11 cellular contexts compared by ENCODE assay signal in the genomic region with DNA sequence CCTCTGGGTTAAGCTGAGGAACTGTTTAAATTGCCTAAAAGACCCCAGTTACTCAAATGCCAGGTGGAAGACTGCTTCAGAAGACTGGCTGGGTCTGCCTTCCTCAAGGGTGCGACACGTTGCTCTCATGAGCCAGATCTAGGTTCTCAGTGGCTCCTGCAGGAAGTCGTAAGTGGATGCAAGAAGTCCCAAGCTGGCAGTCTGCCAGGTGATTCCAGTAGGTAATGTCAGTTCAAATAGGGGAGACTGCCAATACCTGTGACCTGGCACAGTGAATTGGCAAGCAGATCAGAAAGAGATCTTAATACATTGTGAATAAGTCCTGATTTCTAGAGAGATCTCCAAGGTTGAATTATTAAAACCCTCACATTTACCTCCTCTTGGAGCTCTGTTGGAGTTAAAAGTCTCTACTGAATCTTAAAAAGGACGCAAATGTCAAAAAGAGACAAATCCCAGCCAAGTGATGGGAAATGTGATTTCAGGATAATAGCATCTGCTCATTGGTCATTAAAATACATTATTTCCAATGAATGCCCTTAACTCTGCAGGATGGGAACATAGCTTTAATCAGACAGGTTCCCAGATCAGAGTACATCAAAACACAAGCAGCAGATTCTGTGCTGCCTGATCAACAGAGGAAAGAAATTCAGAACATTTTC.
DNase-seq lines count a peak whose midpoint lies in the region; ATAC-seq and TF ChIP-seq lines count a peak whose summit lies in the region.
"Had no signal": no experiment of that assay in that cellular context is flagged by ENCODE, and none has a peak within 500 bp of the region (broad histone marks: within the 10 kb centered on the region; RNA-seq: fewer than 3 reads in every experiment).

No MANE protein-coding gene starts in this region.

- ATAC-seq in right lobe of liver = peak; percentile 80 to 96 (median 94)
- no peak for ATAC-seq in stimulated activated naive B cell treated with anti-CD40 and anti-IgM and Interleukin-4, amounts not matched to agents 10 μg/mL and 1 μg/mL and 100 μg/mL, for 72 hours (replicated peaks)
- ATAC-seq: activated CD4-positive, alpha-beta T cell treated with anti-CD3 and anti-CD28 coated beads for 36 hours had no signal

- H3K27ac ChIP-seq in SJSA1 (peak overlapping the region; percentile 96), right lobe of liver (no peak overlapping the region)

- H3K4me3 Mint-ChIP-seq in endothelial cell (ENCODE audit: unreplicated experiment) = no peak overlapping the region
- H3K4me3 Mint-ChIP-seq in stimulated activated naive B cell treated with anti-CD40 and anti-IgM and Interleukin-4, amounts not matched to agents 10 μg/mL and 1 μg/mL and 100 μg/mL, for 72 hours = no peak overlapping the region
- H3K4me3 Mint-ChIP-seq: activated CD4-positive, alpha-beta T cell treated with anti-CD3 and anti-CD28 coated beads for 36 hours; neural crest cell had no signal

- H3K9me3 ChIP-seq in SJSA1 (replicated peaks) = no peaks in the 10 kb centered on the region
- H3K9me3 ChIP-seq in right lobe of liver = no peaks in the 10 kb centered on the region
- H3K9me3 ChIP-seq: Caco-2 had no signal

- intact Hi-C loops in right lobe of liver (cut with DNase I) = no loop called here

- H3K4me3 ChIP-seq in SJSA1 (no peak overlapping the region), right lobe of liver (no peak overlapping the region)

- H3K27ac Mint-ChIP-seq in endothelial cell (ENCODE audit: unreplicated experiment) = no peak overlapping the region
- no peak overlapping the region for H3K27ac Mint-ChIP-seq in stimulated activated naive B cell treated with anti-CD40 and anti-IgM and Interleukin-4, amounts not matched to agents 10 μg/mL and 1 μg/mL and 100 μg/mL, for 72 hours
- H3K27ac Mint-ChIP-seq: activated CD4-positive, alpha-beta T cell treated with anti-CD3 and anti-CD28 coated beads for 36 hours had no signal

- no peaks in the 10 kb centered on the region for H3K36me3 ChIP-seq in SJSA1
- H3K36me3 ChIP-seq in right lobe of liver = no peaks in the 10 kb centered on the region

- DNase-seq in DMS53 treated with DMSO at 0.1 percent for 48 hours (lab: John Stamatoyannopoulos, UW; ENCODE audit: unreplicated experiment) (peak; percentile 39), NCI-H1092 (lab: John Stamatoyannopoulos, UW) (peak; percentile 53), SJSA1 (ENCODE audit: low read depth in 1 of 2, low spot score in 2 of 2) (no peak), right lobe of liver (peak; percentile 81 to 84 (median 83)), endothelial cell (ENCODE audit: low spot score) (no peak), GM20000 (ENCODE audit: low spot score) (no peak)
- no peak for DNase-seq in stimulated activated naive B cell treated with anti-CD40 and anti-IgM and Interleukin-4, amounts not matched to agents 10 μg/mL and 1 μg/mL and 100 μg/mL, for 72 hours
- DNase-seq in stimulated activated CD8-positive, alpha-beta memory T cell treated with anti-CD3 and anti-CD28 coated beads, Interleukin-4, amount 100 ng/mL, for 48 hours = no peak
- DNase-seq: activated CD4-positive, alpha-beta T cell treated with anti-CD3 and anti-CD28 coated beads for 36 hours; Caco-2 had no signal

- no peaks in the 10 kb centered on the region for H3K27me3 ChIP-seq in SJSA1 (replicated peaks)
- no peaks in the 10 kb centered on the region for H3K27me3 ChIP-seq in right lobe of liver

- peaks cover 2% of the 10 kb centered on the region for H3K4me1 Mint-ChIP-seq in endothelial cell (ENCODE audit: unreplicated experiment)
- no peaks in the 10 kb centered on the region for H3K4me1 Mint-ChIP-seq in stimulated activated naive B cell treated with anti-CD40 and anti-IgM and Interleukin-4, amounts not matched to agents 10 μg/mL and 1 μg/mL and 100 μg/mL, for 72 hours
- H3K4me1 Mint-ChIP-seq: activated CD4-positive, alpha-beta T cell treated with anti-CD3 and anti-CD28 coated beads for 36 hours had no signal

- 27% methylated on average over 4 of the region's 4 CpGs for WGBS in right lobe of liver (ENCODE audit: insufficient coverage, low coverage, low lambda C conversion rate, missing lambda C conversion rate)

- no peaks in the 10 kb centered on the region for H3K9me3 Mint-ChIP-seq in endothelial cell (ENCODE audit: unreplicated experiment)
- no peaks in the 10 kb centered on the region for H3K9me3 Mint-ChIP-seq in stimulated activated naive B cell treated with anti-CD40 and anti-IgM and Interleukin-4, amounts not matched to agents 10 μg/mL and 1 μg/mL and 100 μg/mL, for 72 hours

- H3K4me1 ChIP-seq in SJSA1 (replicated peaks) = peaks cover 49% of the 10 kb centered on the region
- H3K4me1 ChIP-seq in right lobe of liver = peaks cover 0 to 15% (median 5%) of the 10 kb centered on the region in 4 donors

- H3K36me3 Mint-ChIP-seq in endothelial cell (ENCODE audit: low read depth, unreplicated experiment) = no peaks in the 10 kb centered on the region
- H3K36me3 Mint-ChIP-seq in stimulated activated naive B cell treated with anti-CD40 and anti-IgM and Interleukin-4, amounts not matched to agents 10 μg/mL and 1 μg/mL and 100 μg/mL, for 72 hours = peaks cover 0 to 2% of the 10 kb centered on the region in 2 donors

- no peak for TF ChIP-seq CTCF in right lobe of liver (IDR thresholded peaks at IDR 0.05)
- TF ChIP-seq CTCF in endothelial cell (IDR thresholded peaks at IDR 0.05; ENCODE audit: unreplicated experiment) = no peak
- no peak for TF ChIP-seq CTCF in GM20000 (IDR thresholded peaks at IDR 0.05; ENCODE audit: extremely low read depth, missing control alignments)

- no peak for TF ChIP-seq POLR2A in right lobe of liver (IDR thresholded peaks at IDR 0.05)

- H3K27me3 Mint-ChIP-seq in endothelial cell (ENCODE audit: unreplicated experiment) = no peaks in the 10 kb centered on the region
- H3K27me3 Mint-ChIP-seq in stimulated activated naive B cell treated with anti-CD40 and anti-IgM and Interleukin-4, amounts not matched to agents 10 μg/mL and 1 μg/mL and 100 μg/mL, for 72 hours = peaks cover 0 to 4% of the 10 kb centered on the region in 2 donors

Comparison
In these comparisons a context has a peak if more than half of its experiments do, and no peak if none do; other contexts are left out.
1. DNase-seq: peak in DMS53 treated with DMSO at 0.1 percent for 48 hours (single experiment), NCI-H1092 (single experiment) and right lobe of liver (3 of 3); none in SJSA1 (0 of 2), endothelial cell (single experiment), stimulated activated naive B cell treated with anti-CD40 and anti-IgM and Interleukin-4, amounts not matched to agents 10 μg/mL and 1 μg/mL and 100 μg/mL, for 72 hours (single experiment), stimulated activated CD8-positive, alpha-beta memory T cell treated with anti-CD3 and anti-CD28 coated beads, Interleukin-4, amount 100 ng/mL, for 48 hours (single experiment) and GM20000 (single experiment).
2. ATAC-seq: peak in right lobe of liver (4 of 4); none in stimulated activated naive B cell treated with anti-CD40 and anti-IgM and Interleukin-4, amounts not matched to agents 10 μg/mL and 1 μg/mL and 100 μg/mL, for 72 hours (0 of 2).